In the genomic region with DNA sequence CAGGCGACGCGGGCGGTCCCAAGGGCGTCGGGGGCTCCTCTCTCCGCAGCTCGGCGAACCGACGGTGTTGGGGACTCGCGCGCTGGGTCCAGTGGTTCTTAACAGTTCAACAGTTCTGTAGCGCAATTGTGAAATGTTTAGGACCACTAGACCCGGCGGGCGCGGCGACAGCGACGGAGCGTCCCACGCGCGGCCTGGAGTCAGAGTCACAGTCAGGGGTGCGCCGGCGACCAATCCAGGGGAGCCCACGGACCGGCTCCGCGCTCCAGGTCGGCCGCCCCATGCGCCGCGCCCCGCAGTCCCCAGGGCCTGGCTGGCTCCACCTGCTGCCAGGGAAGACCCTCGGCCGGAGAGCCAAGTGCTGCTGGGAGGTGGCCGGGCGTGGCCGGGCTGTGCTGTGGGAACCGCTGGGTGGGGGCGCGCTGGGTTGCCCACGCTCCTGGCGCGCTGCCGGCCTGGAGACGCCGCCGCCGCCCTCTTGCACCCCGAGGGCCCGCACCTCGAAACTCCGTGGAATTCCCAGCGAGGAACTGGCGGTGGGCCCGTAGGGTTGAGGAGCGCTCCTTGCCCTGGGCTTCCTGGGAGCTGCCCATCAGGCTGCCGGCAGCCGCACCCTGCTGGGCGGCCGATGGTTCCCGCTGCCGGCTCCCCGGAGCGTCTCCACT, we compare ENCODE assay signal across 1 cellular context.
TF ChIP-seq lines count a peak whose summit lies in the region.

No MANE protein-coding gene starts in this region.

TF ChIP-seq in WTC11, 78 proteins besides CTCF, POLR2A, EP300 and RAD21 (continued from another document):
- TF ChIP-seq PRDM15 (CRISPR knock-in tag; IDR thresholded peaks at IDR 0.05) (no peak), USF2 (CRISPR knock-in tag; IDR thresholded peaks at IDR 0.05) (no peak), TP53 (CRISPR knock-in tag; IDR thresholded peaks at IDR 0.05) (no peak), ZNF138 (CRISPR knock-in tag; conservative IDR thresholded peaks at IDR 0.05) (no peak), SOX15 (CRISPR knock-in tag; IDR thresholded peaks at IDR 0.05) (no peak), CREM (CRISPR knock-in tag; IDR thresholded peaks at IDR 0.05) (no peak), ZNF232 (CRISPR knock-in tag; IDR thresholded peaks at IDR 0.05) (no peak), FOXP1 (CRISPR knock-in tag; IDR thresholded peaks at IDR 0.05; ENCODE audit: borderline replicate concordance) (no peak), FOXK1 (CRISPR knock-in tag; IDR thresholded peaks at IDR 0.05) (no peak), ZBTB21 (CRISPR knock-in tag; IDR thresholded peaks at IDR 0.05; ENCODE audit: borderline replicate concordance) (no peak), RORB (CRISPR knock-in tag; IDR thresholded peaks at IDR 0.05) (no peak)
- TF ChIP-seq, protein P1, sequence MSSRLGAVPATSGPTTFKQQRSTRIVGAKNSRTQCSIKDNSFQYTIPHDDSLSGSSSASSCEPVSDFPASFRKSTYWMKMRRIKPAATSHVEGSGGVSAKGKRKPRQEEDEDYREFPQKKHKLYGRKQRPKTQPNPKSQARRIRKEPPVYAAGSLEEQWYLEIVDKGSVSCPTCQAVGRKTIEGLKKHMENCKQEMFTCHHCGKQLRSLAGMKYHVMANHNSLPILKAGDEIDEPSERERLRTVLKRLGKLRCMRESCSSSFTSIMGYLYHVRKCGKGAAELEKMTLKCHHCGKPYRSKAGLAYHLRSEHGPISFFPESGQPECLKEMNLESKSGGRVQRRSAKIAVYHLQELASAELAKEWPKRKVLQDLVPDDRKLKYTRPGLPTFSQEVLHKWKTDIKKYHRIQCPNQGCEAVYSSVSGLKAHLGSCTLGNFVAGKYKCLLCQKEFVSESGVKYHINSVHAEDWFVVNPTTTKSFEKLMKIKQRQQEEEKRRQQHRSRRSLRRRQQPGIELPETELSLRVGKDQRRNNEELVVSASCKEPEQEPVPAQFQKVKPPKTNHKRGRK (CRISPR knock-in tag; IDR thresholded peaks at IDR 0.05; ENCODE audit: borderline replicate concordance), result no peak
- TF ChIP-seq, protein P2, sequence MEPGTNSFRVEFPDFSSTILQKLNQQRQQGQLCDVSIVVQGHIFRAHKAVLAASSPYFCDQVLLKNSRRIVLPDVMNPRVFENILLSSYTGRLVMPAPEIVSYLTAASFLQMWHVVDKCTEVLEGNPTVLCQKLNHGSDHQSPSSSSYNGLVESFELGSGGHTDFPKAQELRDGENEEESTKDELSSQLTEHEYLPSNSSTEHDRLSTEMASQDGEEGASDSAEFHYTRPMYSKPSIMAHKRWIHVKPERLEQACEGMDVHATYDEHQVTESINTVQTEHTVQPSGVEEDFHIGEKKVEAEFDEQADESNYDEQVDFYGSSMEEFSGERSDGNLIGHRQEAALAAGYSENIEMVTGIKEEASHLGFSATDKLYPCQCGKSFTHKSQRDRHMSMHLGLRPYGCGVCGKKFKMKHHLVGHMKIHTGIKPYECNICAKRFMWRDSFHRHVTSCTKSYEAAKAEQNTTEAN (CRISPR knock-in tag; IDR thresholded peaks at IDR 0.05), result no peak
- TF ChIP-seq, protein P3, sequence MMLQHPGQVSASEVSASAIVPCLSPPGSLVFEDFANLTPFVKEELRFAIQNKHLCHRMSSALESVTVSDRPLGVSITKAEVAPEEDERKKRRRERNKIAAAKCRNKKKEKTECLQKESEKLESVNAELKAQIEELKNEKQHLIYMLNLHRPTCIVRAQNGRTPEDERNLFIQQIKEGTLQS (CRISPR knock-in tag; conservative IDR thresholded peaks at IDR 0.05), result no peak
- TF ChIP-seq, protein P4, sequence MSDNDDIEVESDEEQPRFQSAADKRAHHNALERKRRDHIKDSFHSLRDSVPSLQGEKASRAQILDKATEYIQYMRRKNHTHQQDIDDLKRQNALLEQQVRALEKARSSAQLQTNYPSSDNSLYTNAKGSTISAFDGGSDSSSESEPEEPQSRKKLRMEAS (CRISPR knock-in tag; IDR thresholded peaks at IDR 0.05), result 0 out of 2 replicates have a peak, but pooled peaks have one; percentile 24
- TF ChIP-seq, protein P5, sequence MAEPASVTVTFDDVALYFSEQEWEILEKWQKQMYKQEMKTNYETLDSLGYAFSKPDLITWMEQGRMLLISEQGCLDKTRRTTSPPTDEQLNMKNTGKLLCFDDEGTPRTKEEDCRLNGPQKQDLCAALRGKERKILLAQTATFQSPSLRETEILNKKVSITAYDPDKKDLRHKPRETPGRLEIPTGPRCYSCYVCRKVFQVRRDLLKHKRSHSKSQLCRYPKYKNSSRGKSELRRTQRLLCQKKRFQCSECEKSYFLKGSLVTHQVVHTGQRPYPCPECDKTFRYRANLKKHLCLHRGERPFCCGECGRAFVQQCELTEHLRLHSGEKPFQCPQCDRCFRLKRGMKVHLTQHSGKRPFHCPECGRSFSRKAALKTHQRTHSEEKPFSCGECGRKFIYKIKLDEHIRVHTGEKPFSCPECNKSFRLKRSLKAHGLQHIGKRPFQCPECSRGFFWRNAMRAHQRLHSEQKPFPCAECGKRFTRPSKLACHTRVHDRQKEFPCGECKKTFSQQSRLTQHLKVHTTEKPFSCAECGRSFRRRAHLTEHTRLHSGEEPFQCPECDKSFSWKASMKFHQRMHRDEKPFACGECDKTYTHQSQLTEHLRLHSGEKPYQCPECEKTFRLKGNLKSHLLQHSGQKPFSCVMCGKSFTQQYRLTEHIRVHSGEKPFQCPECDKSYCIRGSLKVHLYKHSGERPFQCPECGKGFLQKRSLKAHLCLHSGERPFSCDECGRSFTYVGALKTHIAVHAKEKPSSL (CRISPR knock-in tag; conservative IDR thresholded peaks at IDR 0.05), result no peak
- TF ChIP-seq, protein P6, sequence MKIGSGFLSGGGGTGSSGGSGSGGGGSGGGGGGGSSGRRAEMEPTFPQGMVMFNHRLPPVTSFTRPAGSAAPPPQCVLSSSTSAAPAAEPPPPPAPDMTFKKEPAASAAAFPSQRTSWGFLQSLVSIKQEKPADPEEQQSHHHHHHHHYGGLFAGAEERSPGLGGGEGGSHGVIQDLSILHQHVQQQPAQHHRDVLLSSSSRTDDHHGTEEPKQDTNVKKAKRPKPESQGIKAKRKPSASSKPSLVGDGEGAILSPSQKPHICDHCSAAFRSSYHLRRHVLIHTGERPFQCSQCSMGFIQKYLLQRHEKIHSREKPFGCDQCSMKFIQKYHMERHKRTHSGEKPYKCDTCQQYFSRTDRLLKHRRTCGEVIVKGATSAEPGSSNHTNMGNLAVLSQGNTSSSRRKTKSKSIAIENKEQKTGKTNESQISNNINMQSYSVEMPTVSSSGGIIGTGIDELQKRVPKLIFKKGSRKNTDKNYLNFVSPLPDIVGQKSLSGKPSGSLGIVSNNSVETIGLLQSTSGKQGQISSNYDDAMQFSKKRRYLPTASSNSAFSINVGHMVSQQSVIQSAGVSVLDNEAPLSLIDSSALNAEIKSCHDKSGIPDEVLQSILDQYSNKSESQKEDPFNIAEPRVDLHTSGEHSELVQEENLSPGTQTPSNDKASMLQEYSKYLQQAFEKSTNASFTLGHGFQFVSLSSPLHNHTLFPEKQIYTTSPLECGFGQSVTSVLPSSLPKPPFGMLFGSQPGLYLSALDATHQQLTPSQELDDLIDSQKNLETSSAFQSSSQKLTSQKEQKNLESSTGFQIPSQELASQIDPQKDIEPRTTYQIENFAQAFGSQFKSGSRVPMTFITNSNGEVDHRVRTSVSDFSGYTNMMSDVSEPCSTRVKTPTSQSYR (CRISPR knock-in tag; IDR thresholded peaks at IDR 0.05), result no peak
